Comparison of ENCODE assay signal across 9 cellular contexts in genomic region chr3:142863010-142863787, GRCh38. TPM values are rescaled to one million over a fixed set of nuclear protein-coding genes. Genes with fewer than 3 reads are reported as not detected.
DNase-seq lines count a peak whose midpoint lies in the region; ATAC-seq and TF ChIP-seq lines count a peak whose summit lies in the region.
"Had no signal": no experiment of that assay in that cellular context is flagged by ENCODE, and none has a peak within 500 bp of the region (broad histone marks: within the 10 kb centered on the region; RNA-seq: fewer than 3 reads in every experiment).

No MANE protein-coding gene starts in this region.

- no TSS peak for BruUV-seq in mammary epithelial cell (replicated peaks; lab: Mats Ljungman, UMichigan)

- H3K9me3 ChIP-seq in mammary epithelial cell (replicated peaks; ENCODE audit: insufficient read depth, low read length) (no peaks in the 10 kb centered on the region), mucosa of descending colon (no peaks in the 10 kb centered on the region)

- in situ Hi-C loops in mammary epithelial cell (cut with MboI; ENCODE audit: low sequenced_read_pairs in 2 of 2): no loop called here

- ATAC-seq in mucosa of descending colon (peak; percentile 37), GM18517 (IDR thresholded peaks at IDR 0.05; ENCODE audit: unreplicated experiment) (no peak)

- dilution Hi-C loops in mammary epithelial cell (cut with HindIII; ENCODE audit: low sequenced_read_pairs): no loop called here

- DNase-seq in GM03348 (ENCODE audit: low spot score) (peak; percentile 54), NCI-H1694 treated with DMSO at 0.1 percent for 48 hours (lab: John Stamatoyannopoulos, UW) (peak; percentile 69), mammary epithelial cell (peak; percentile 93), mucosa of descending colon (no peak), NCI-H345 (lab: John Stamatoyannopoulos, UW) (no peak), midbrain (lab: John Stamatoyannopoulos, UW) (no peak)
- no peak for DNase-seq in activated CD4-positive, alpha-beta T cell treated with anti-CD3 and anti-CD28 coated beads for 4 hours
- DNase-seq: NCI-H1436 had no signal

- WGBS in mammary epithelial cell (ENCODE audit: low coverage, missing lambda C conversion rate): 9% methylated on average over 7 of the region's 7 CpGs

- no peaks in the 10 kb centered on the region for H4K20me1 ChIP-seq in mammary epithelial cell (ENCODE audit: insufficient read depth, low read length)

- H3K79me2 ChIP-seq in mammary epithelial cell (ENCODE audit: insufficient read depth, low read length): no peaks in the 10 kb centered on the region

- H3K4me1 ChIP-seq in mammary epithelial cell (ENCODE audit: insufficient read depth, low read length) (peaks cover 17% of the 10 kb centered on the region), mucosa of descending colon (ENCODE audit: low read depth) (peaks cover 2% of the 10 kb centered on the region)

- H3K4me3 ChIP-seq in mammary epithelial cell (replicated peaks in 1 of 3; ENCODE audit: insufficient read depth in 1 of 3, low read depth in 2 of 3, low read length in 3 of 3) (peak overlapping the region in 2 of 3 experiments; percentile 23 to 35), mucosa of descending colon (no peak overlapping the region)

- CTCF ChIA-PET in mammary epithelial cell (lab: Charles Lee; ENCODE audit: low non-redundant PET): no interaction called here

- H3K36me3 ChIP-seq in mammary epithelial cell (ENCODE audit: insufficient read depth, low read length) (no peaks in the 10 kb centered on the region), mucosa of descending colon (ENCODE audit: low read depth) (no peaks in the 10 kb centered on the region)

- no peak for TF ChIP-seq CTCF in mammary epithelial cell (conservative IDR thresholded peaks at IDR 0.05 in 1 of 2, IDR thresholded peaks at IDR 0.05 in 1 of 2; ENCODE audit: extremely low read depth in 1 of 2, insufficient read depth in 1 of 2, low read depth in 1 of 2, low read length in 2 of 2)
- TF ChIP-seq CTCF in mucosa of descending colon (IDR thresholded peaks at IDR 0.05): no peak

- H3K4me2 ChIP-seq in mammary epithelial cell (ENCODE audit: insufficient read depth, low read depth, low read length): peak overlapping the region; percentile 78

- intact Hi-C loops in mammary epithelial cell (cut with micrococcal nuclease) (no loop called here), mucosa of descending colon (cut with DNase I, micrococcal nuclease) (no loop called here)

- H3K27ac ChIP-seq in mammary epithelial cell (ENCODE audit: insufficient read depth, low read depth, low read length): peak overlapping the region; percentile 52

- H3K9ac ChIP-seq in mammary epithelial cell (ENCODE audit: insufficient read depth, low read length): no peak overlapping the region

- no peaks in the 10 kb centered on the region for H3K27me3 ChIP-seq in mammary epithelial cell (ENCODE audit: insufficient read depth, low read length)

- H2AFZ ChIP-seq in mammary epithelial cell (ENCODE audit: low read depth, low read length): peak overlapping the region; percentile 50

RNA-seq across cellular contexts. Expression of gene PCOLCE2, which starts 25.7 kb away (rescaled TPM):
- total RNA-seq in mammary epithelial cell (1 to 10 TPM; 2.8 to 3.5 TPM), mucosa of descending colon (1 to 10 TPM; 1.5 to 8.4 (median 2.3) TPM)
- polyA plus RNA-seq in mammary epithelial cell: 2.9 TPM
- 11.0 TPM for polyA minus RNA-seq in mammary epithelial cell

Comparison
In these comparisons a context has a peak if more than half of its experiments do, and no peak if none do; other contexts are left out.
1. DNase-seq: peak in GM03348 (single experiment), NCI-H1694 treated with DMSO at 0.1 percent for 48 hours (single experiment) and mammary epithelial cell (single experiment); none in mucosa of descending colon (0 of 3), NCI-H345 (single experiment), midbrain (single experiment) and activated CD4-positive, alpha-beta T cell treated with anti-CD3 and anti-CD28 coated beads for 4 hours (0 of 2).